In the genomic region with DNA sequence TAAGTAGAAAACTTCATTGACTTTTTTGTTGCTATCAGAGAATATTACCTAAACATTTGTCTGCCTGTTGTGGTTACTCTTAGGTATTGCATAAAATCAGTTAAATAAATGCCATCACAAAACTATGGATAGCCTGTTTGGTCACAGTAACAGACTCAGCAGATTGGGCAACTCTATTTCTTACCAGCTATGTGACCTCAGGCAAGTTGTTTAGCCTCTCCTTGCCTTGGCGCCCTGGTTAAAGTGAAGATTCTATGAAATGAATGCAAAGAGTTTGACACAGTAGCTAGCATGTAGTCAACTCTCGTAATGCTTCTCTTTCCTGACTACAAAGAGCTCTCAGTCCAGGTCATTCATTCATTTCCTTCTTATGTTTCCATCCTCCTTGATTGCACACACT, we compare ENCODE assay signal across 16 cellular contexts.
"Had no signal": no experiment of that assay in that cellular context is flagged by ENCODE, and none has a peak within 500 bp of the region (broad histone marks: within the 10 kb centered on the region; RNA-seq: fewer than 3 reads in every experiment).

No MANE protein-coding gene starts in this region.

- DNase-seq: colonic mucosa; dermis blood vessel endothelial cell; glutamatergic neuron; islet precursor cell; left cardiac atrium; left ventricle myocardium superior; mesendoderm; mucosa of descending colon; naive thymus-derived CD8-positive, alpha-beta T cell; ovary; sigmoid colon; stimulated activated naive CD4-positive, alpha-beta T cell; stomach; substantia nigra; transverse colon had no signal

- ATAC-seq: gastroesophageal sphincter; left cardiac atrium; left ventricle myocardium superior; mucosa of descending colon; naive thymus-derived CD8-positive, alpha-beta T cell had no signal
